Comparison of ENCODE assay signal across 9 cellular contexts in the genomic region with DNA sequence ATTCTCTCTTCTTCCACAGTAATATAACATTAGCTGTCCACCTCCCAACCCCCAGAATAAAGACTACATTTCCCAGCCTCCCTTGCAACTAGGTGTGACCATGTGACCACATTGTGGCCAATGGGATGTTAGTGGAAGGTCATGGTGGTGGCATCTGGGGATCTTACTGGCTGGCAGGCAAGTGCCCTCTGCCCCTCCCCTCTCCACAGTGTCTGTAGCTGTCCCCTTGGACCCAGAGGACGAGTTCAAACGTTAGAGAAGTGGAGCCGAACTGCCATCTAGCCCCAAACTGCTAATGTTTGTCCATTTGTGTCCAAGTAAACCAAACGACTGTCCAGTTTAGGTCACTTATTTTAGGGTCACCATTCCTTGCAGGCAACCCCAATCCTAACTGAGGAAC. TPM values are rescaled to one million over a fixed set of nuclear protein-coding genes. Genes with fewer than 3 reads are reported as not detected.
DNase-seq lines count a peak whose midpoint lies in the region; ATAC-seq and TF ChIP-seq lines count a peak whose summit lies in the region.
"Had no signal": no experiment of that assay in that cellular context is flagged by ENCODE, and none has a peak within 500 bp of the region (broad histone marks: within the 10 kb centered on the region; RNA-seq: fewer than 3 reads in every experiment).

No MANE protein-coding gene starts in this region.

- peaks cover 6% of the 10 kb centered on the region for H3K27me3 Mint-ChIP-seq in neural crest cell (ENCODE audit: low read depth)

- no peaks in the 10 kb centered on the region for H3K9me3 Mint-ChIP-seq in neural crest cell

- DNase-seq in NCI-H1105 treated with DMSO at 0.1 percent for 48 hours (lab: John Stamatoyannopoulos, UW) (peak; percentile 1), NCI-H1105 (lab: John Stamatoyannopoulos, UW) (no peak), HS-27A (ENCODE audit: low read depth) (peak; percentile 40), SW480 (ENCODE audit: low spot score) (peak; percentile 73), fibroblast of peridontal ligament (ENCODE audit: extremely low read depth) (peak; percentile 18), neural crest cell (ENCODE audit: low read depth, low spot score) (peak; percentile 54)
- DNase-seq in stimulated activated naive CD4-positive, alpha-beta T cell treated with Interleukin-2 at 50 U/mL for 16 hours (lab: John Stamatoyannopoulos, UW) = no peak

- H3K4me3 Mint-ChIP-seq in neural crest cell = no peak overlapping the region

- peaks cover 12% of the 10 kb centered on the region for H3K4me1 Mint-ChIP-seq in neural crest cell

- H3K27ac Mint-ChIP-seq in neural crest cell (ENCODE audit: unreplicated experiment) = no peak overlapping the region

- no peak for ATAC-seq in GM18861 (IDR thresholded peaks at IDR 0.05; ENCODE audit: unreplicated experiment)

- TF ChIP-seq CTCF in neural crest cell (conservative IDR thresholded peaks at IDR 0.05) = no peak

- H3K36me3 Mint-ChIP-seq in neural crest cell (ENCODE audit: low read depth) = no peaks in the 10 kb centered on the region

RNA-seq across cellular contexts. Expression of a gene that starts 26.6 kb away (rescaled TPM):
- total RNA-seq in neural crest cell = not detected in 2 replicates
- total RNA-seq: SJSA1 had no signal

RNA-seq across cellular contexts. Expression of a gene that starts 28.2 kb away (rescaled TPM):
- total RNA-seq in neural crest cell = 0.14 and 0.30 TPM in 2 replicates

Comparison
In these comparisons a context has a peak if more than half of its experiments do, and no peak if none do; other contexts are left out.
1. DNase-seq: peak in NCI-H1105 treated with DMSO at 0.1 percent for 48 hours (single experiment), HS-27A (single experiment), SW480 (single experiment), fibroblast of peridontal ligament (single experiment) and neural crest cell (single experiment); none in NCI-H1105 (single experiment) and stimulated activated naive CD4-positive, alpha-beta T cell treated with Interleukin-2 at 50 U/mL for 16 hours (single experiment).